ENCODE assay signal across 10 cellular contexts in the genomic region with DNA sequence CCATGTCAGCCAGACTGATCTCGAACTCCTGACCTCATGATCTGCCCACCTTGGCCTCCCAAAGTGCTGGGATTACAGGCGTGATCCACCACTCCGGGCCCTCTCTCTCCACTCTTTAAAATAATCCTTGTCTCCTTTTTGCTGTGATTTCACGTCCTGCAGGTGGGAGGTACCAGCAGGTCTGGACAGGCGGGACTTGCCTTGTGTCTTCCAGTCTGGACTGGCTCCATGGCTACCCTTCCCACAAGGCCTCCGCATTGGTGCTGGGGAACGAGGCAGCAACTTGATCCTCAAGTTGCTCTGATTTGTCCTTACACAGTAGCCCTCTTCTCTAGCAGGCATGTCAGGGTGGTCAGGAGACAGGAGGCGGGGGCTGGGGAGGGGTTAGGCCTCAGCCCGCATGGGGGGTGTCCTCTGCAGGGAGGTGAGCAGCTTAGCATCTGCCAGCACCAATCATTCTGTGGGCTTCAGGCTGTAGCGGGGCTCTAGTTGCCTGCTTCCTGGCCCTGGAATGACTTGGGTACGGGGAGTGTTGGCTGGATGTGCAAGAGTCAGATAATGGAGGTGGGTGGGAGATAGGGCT.
"Had no signal": no experiment of that assay in that cellular context is flagged by ENCODE, and none has a peak within 500 bp of the region (broad histone marks: within the 10 kb centered on the region; RNA-seq: fewer than 3 reads in every experiment).

No MANE protein-coding gene starts in this region.

- H3K4me1 ChIP-seq: neural progenitor cell had no signal

- H3K27me3 ChIP-seq: heart left ventricle, left lung, neural progenitor cell had no signal

- H3K4me3 ChIP-seq: neural progenitor cell, skin epidermis had no signal

- DNase-seq: activated CD4-positive, alpha-beta T cell treated with anti-CD3 and anti-CD28 coated beads, Interleukin-2, amount 10 ng/mL, durations not matched to agents 24 days and 14 days; activated CD8-positive, alpha-beta memory T cell treated with anti-CD3 and anti-CD28 coated beads for 24 hours; activated naive CD4-positive, alpha-beta T cell treated with anti-CD3 and anti-CD28 coated beads for 36 hours; effector CD8-positive, alpha-beta T cell; heart left ventricle; islet precursor cell; left lung; T-cell had no signal

- H3K9me3 ChIP-seq: heart left ventricle, left lung had no signal

- H3K36me3 ChIP-seq: heart left ventricle, left lung, neural progenitor cell had no signal

- H3K27ac ChIP-seq: neural progenitor cell had no signal
